7 cellular contexts compared by ENCODE assay signal in genomic region chr1:203626910-203627246, GRCh38. TPM values are rescaled to one million over a fixed set of nuclear protein-coding genes. Genes with fewer than 3 reads are reported as not detected.
DNase-seq lines count a peak whose midpoint lies in the region; ATAC-seq and TF ChIP-seq lines count a peak whose summit lies in the region.

No MANE protein-coding gene starts in this region.

- BruUV-seq in HCT116 (replicated peaks; lab: Mats Ljungman, UMichigan) = TSS peak; percentile 74

- DNase-seq in HCT116 (ENCODE audit: low read depth, low spot score) (no peak), SK-N-MC (ENCODE audit: low read depth, low spot score) (no peak), fibroblast of villous mesenchyme (ENCODE audit: low read depth) (no peak), prostate gland (ENCODE audit: low spot score) (no peak), activated gamma-delta T cell treated with Interleukin-2 at 50 U/mL for 16 hours (no peak), T1000 (lab: John Stamatoyannopoulos, UW) (no peak), islet precursor cell (no peak)

- H3K9ac ChIP-seq in HCT116 (ENCODE audit: low read length) (peak overlapping the region; percentile 55), SK-N-MC (ENCODE audit: insufficient read length) (peak overlapping the region; percentile 65)

- no peaks in the 10 kb centered on the region for H3K27me3 ChIP-seq in HCT116 (ENCODE audit: insufficient read depth, low read length)
- no peaks in the 10 kb centered on the region for H3K27me3 ChIP-seq in prostate gland (replicated peaks; ENCODE audit: insufficient read depth)

- H3K27ac ChIP-seq in HCT116 (ENCODE audit: low read depth, low read length) (peak overlapping the region; percentile 28; the same call in 1 of the 2 replicates), SK-N-MC (no peak overlapping the region), prostate gland (peak overlapping the region; percentile 73 to 75)

- CTCF ChIA-PET in HCT116 (lab: Charles Lee) = interaction anchor here (0.7 to 2.7 kb wide), 5 partner anchors 47 to 139 kb away, joined by 3 to 13 read pairs (median 7); no protein-coding TSS in a partner anchor

- peak overlapping the region; percentile 82 for H3K4me2 ChIP-seq in HCT116 (ENCODE audit: low read length)

- no peaks in the 10 kb centered on the region for H3K79me2 ChIP-seq in HCT116 (ENCODE audit: insufficient read depth, low read length)

- intact Hi-C loops in HCT116 (cut with micrococcal nuclease) = loop anchor here (2.0 kb wide), 1 partner anchor 66 kb away; no protein-coding TSS in a partner anchor
- intact Hi-C loops in prostate gland (cut with DNase I) = loop anchor here (2.0 to 5.0 kb wide), 3 partner anchors 45 to 120 kb away; no protein-coding TSS in a partner anchor

- H3K9me3 ChIP-seq in HCT116 (ENCODE audit: control insufficient read depth in 1 of 2, insufficient read depth in 1 of 2, low read depth in 1 of 2, low read length in 2 of 2) = no peaks in the 10 kb centered on the region
- H3K9me3 ChIP-seq in SK-N-MC (ENCODE audit: low read depth, low read length) = no peaks in the 10 kb centered on the region
- no peaks in the 10 kb centered on the region for H3K9me3 ChIP-seq in prostate gland

- peak overlapping the region; percentile 64 to 71 for H3K4me3 ChIP-seq in HCT116 (replicated peaks in 1 of 2; ENCODE audit: low read depth in 1 of 2, low read length in 2 of 2)
- H3K4me3 ChIP-seq in SK-N-MC = peak overlapping the region; percentile 80
- peak overlapping the region; percentile 77 for H3K4me3 ChIP-seq in fibroblast of villous mesenchyme (ENCODE audit: low read depth, low read length)
- peak overlapping the region; percentile 33 to 40 for H3K4me3 ChIP-seq in prostate gland

- TF ChIP-seq RAD21 in HCT116 (IDR thresholded peaks at IDR 0.05; ENCODE audit: low read depth) = no peak

- no peaks in the 10 kb centered on the region for H3K9me2 ChIP-seq in HCT116 (ENCODE audit: insufficient read depth)

- RAD21 ChIA-PET in HCT116 (lab: Charles Lee; ENCODE audit: low non-redundant PET in 1 of 2, low total read pairs in 2 of 2, uncharacterized antibody in 2 of 2, unreplicated experiment in 2 of 2) = interaction anchor here (0.6 to 2.1 kb wide), 4 partner anchors 37 to 75 kb away, joined by 3 to 16 read pairs (median 4); no protein-coding TSS in a partner anchor

- ATAC-seq in HCT116 = peak; percentile 52

- no peaks in the 10 kb centered on the region for H4K20me1 ChIP-seq in HCT116 (ENCODE audit: insufficient read depth)

- TF ChIP-seq CTCF in HCT116 (IDR thresholded peaks at IDR 0.05 in 2 of 3, conservative IDR thresholded peaks at IDR 0.05 in 1 of 3; ENCODE audit: borderline replicate concordance in 1 of 3, insufficient read depth in 1 of 3, low read depth in 2 of 3, low read length in 2 of 3) (no peak), fibroblast of villous mesenchyme (IDR thresholded peaks at IDR 0.05; ENCODE audit: insufficient read depth, low read depth, low read length) (no peak), prostate gland (IDR thresholded peaks at IDR 0.05) (no peak)

- peaks cover 5 to 33% of the 10 kb centered on the region in 2 experiments; a peak in 3 of 4 replicates for H3K4me1 ChIP-seq in HCT116 (ENCODE audit: control insufficient read depth in 1 of 2, insufficient read depth in 2 of 2, low read length in 2 of 2)
- peaks cover 3% of the 10 kb centered on the region for H3K4me1 ChIP-seq in prostate gland (replicated peaks)

- H3K36me3 ChIP-seq in HCT116 (ENCODE audit: control insufficient read depth in 1 of 2, insufficient read depth in 2 of 2, low read length in 2 of 2) = no peaks in the 10 kb centered on the region
- no peaks in the 10 kb centered on the region for H3K36me3 ChIP-seq in SK-N-MC (ENCODE audit: insufficient read depth, low read length)
- H3K36me3 ChIP-seq in prostate gland = no peaks in the 10 kb centered on the region

- H2AFZ ChIP-seq in HCT116 (ENCODE audit: low read depth, low read length, poor library complexity, severe bottlenecking) = no peak overlapping the region

- WGBS in prostate gland = under 1% methylated on average over 8 of the region's 8 CpGs

- POLR2A ChIA-PET in HCT116 (lab: Charles Lee) = interaction anchor here (0.7 to 1.2 kb wide), 3 partner anchors 41 to 470 kb away, joined by 3 to 6 read pairs (median 4); no protein-coding TSS in a partner anchor

- TF ChIP-seq POLR2A in HCT116 (IDR thresholded peaks at IDR 0.05; ENCODE audit: borderline replicate concordance, extremely low read depth, insufficient read depth, insufficient read length) (no peak), prostate gland (IDR thresholded peaks at IDR 0.05) (no peak)

TF ChIP-seq in HCT116, 20 proteins besides CTCF, POLR2A, EP300 and RAD21:
- no peak for TF ChIP-seq SIN3A (IDR thresholded peaks at IDR 0.05; ENCODE audit: low read depth)
- TF ChIP-seq, protein P1, sequence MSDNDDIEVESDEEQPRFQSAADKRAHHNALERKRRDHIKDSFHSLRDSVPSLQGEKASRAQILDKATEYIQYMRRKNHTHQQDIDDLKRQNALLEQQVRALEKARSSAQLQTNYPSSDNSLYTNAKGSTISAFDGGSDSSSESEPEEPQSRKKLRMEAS (IDR thresholded peaks at IDR 0.05) = no peak
- TF ChIP-seq EZH2 (IDR thresholded peaks at IDR 0.05) = no peak
- TF ChIP-seq POLR2AphosphoS5 (IDR thresholded peaks at IDR 0.05; ENCODE audit: low read depth, low read length) = no peak
- TF ChIP-seq ATF3 (IDR thresholded peaks at IDR 0.05) = no peak
- no peak for TF ChIP-seq FOSL1 (IDR thresholded peaks at IDR 0.05; ENCODE audit: low read depth)
- TF ChIP-seq SP1 (IDR thresholded peaks at IDR 0.05; ENCODE audit: low read depth) = no peak
- no peak for TF ChIP-seq CEBPB (IDR thresholded peaks at IDR 0.05; ENCODE audit: low read depth)

RNA-seq across cellular contexts. Expression of gene ATP2B4, which starts 0.2 kb away (rescaled TPM):
- total RNA-seq in HCT116 (2021; ENCODE audit: unreplicated experiment) (37.1 TPM), fibroblast of villous mesenchyme (135 and 214 TPM in 2 replicates), prostate gland (100 to 1,000 TPM in 1 of 2 donors, 10 to 100 TPM in 1; 31.7 to 127 TPM)
- polyA plus RNA-seq in HCT116 (2012) = 22.3 and 25.3 TPM in 2 replicates
